ENCODE assay signal across 1 cellular context in genomic region chr3:13027154-13027553, GRCh38.
A peak's percentile ranks its signal among the peaks of the same experiment; 100 is the strongest.
TF ChIP-seq lines count a peak whose summit lies in the region.

No MANE protein-coding gene starts in this region.

TF ChIP-seq in K562, 482 proteins besides CTCF, POLR2A, EP300 and RAD21 (continued from another document):
- peak in 1 of 3 experiments; percentile 31 for TF ChIP-seq YY1 (IDR thresholded peaks at IDR 0.05; ENCODE audit: borderline replicate concordance in 1 of 3, control insufficient read depth in 1 of 3, extremely low read depth in 1 of 3, insufficient read depth in 3 of 3, insufficient read length in 1 of 3, insufficient replicate concordance in 2 of 3, low read depth in 1 of 3, low read length in 2 of 3)
- TF ChIP-seq, protein P1, sequence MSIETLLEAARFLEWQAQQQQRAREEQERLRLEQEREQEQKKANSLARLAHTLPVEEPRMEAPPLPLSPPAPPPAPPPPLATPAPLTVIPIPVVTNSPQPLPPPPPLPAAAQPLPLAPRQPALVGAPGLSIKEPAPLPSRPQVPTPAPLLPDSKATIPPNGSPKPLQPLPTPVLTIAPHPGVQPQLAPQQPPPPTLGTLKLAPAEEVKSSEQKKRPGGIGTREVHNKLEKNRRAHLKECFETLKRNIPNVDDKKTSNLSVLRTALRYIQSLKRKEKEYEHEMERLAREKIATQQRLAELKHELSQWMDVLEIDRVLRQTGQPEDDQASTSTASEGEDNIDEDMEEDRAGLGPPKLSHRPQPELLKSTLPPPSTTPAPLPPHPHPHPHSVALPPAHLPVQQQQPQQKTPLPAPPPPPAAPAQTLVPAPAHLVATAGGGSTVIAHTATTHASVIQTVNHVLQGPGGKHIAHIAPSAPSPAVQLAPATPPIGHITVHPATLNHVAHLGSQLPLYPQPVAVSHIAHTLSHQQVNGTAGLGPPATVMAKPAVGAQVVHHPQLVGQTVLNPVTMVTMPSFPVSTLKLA (conservative IDR thresholded peaks at IDR 0.05), result no peak
- TF ChIP-seq NFIC (IDR thresholded peaks at IDR 0.05), result 0 out of 2 replicates have a peak, but pooled peaks have one; percentile 5
- peak; percentile 60 for TF ChIP-seq SMC3 (conservative IDR thresholded peaks at IDR 0.05; ENCODE audit: insufficient read depth, low read depth, low read length)
- 0 out of 2 replicates have a peak, but pooled peaks have one; percentile 23 for TF ChIP-seq ZBTB1 (CRISPR knock-in tag; IDR thresholded peaks at IDR 0.05; ENCODE audit: borderline replicate concordance, low read depth)
- peak in 1 of 2 experiments; percentile 55; a peak in 1 of 3 replicates for TF ChIP-seq CBX3 (IDR thresholded peaks at IDR 0.05; ENCODE audit: borderline replicate concordance in 1 of 2, low read length in 2 of 2)
- TF ChIP-seq, protein P2, sequence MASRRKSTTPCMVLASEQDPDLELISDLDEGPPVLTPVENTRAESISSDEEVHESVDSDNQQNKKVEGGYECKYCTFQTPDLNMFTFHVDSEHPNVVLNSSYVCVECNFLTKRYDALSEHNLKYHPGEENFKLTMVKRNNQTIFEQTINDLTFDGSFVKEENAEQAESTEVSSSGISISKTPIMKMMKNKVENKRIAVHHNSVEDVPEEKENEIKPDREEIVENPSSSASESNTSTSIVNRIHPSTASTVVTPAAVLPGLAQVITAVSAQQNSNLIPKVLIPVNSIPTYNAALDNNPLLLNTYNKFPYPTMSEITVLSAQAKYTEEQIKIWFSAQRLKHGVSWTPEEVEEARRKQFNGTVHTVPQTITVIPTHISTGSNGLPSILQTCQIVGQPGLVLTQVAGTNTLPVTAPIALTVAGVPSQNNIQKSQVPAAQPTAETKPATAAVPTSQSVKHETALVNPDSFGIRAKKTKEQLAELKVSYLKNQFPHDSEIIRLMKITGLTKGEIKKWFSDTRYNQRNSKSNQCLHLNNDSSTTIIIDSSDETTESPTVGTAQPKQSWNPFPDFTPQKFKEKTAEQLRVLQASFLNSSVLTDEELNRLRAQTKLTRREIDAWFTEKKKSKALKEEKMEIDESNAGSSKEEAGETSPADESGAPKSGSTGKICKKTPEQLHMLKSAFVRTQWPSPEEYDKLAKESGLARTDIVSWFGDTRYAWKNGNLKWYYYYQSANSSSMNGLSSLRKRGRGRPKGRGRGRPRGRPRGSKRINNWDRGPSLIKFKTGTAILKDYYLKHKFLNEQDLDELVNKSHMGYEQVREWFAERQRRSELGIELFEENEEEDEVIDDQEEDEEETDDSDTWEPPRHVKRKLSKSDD (conservative IDR thresholded peaks at IDR 0.05; ENCODE audit: low read length), result no peak
- TF ChIP-seq DACH1 (IDR thresholded peaks at IDR 0.05; ENCODE audit: partially characterized antibody), result no peak
- TF ChIP-seq, protein P3, sequence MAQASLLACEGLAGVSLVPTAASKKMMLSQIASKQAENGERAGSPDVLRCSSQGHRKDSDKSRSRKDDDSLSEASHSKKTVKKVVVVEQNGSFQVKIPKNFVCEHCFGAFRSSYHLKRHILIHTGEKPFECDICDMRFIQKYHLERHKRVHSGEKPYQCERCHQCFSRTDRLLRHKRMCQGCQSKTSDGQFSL (CRISPR knock-in tag; IDR thresholded peaks at IDR 0.05), result no peak
- TF ChIP-seq, protein P3 (tag; IDR thresholded peaks at IDR 0.05), result no peak
- 0 out of 2 replicates have a peak, but pooled peaks have one; percentile 47 for TF ChIP-seq KLF16 (IDR thresholded peaks at IDR 0.05)
- no peak for TF ChIP-seq ZKSCAN1 (IDR thresholded peaks at IDR 0.05; ENCODE audit: low read depth, low read length)
- no peak for TF ChIP-seq RFX7 (CRISPR knock-in tag; IDR thresholded peaks at IDR 0.05)
- peak; percentile 83 for TF ChIP-seq XRCC5 (IDR thresholded peaks at IDR 0.05; ENCODE audit: low read depth, low read length)
- TF ChIP-seq RNF2 (IDR thresholded peaks at IDR 0.05), result no peak
- peak in 1 of 2 experiments; percentile 58; a peak in 1 of 4 replicates for TF ChIP-seq RCOR1 (IDR thresholded peaks at IDR 0.05; ENCODE audit: borderline replicate concordance in 1 of 2, low read depth in 2 of 2, low read length in 2 of 2)
- 0 out of 2 replicates have a peak, but pooled peaks have one; percentile 21 for TF ChIP-seq GABPB1 (CRISPR knock-in tag; IDR thresholded peaks at IDR 0.05)
- TF ChIP-seq ZNF507 (tag; conservative IDR thresholded peaks at IDR 0.05), result no peak
- TF ChIP-seq CBX5 (IDR thresholded peaks at IDR 0.05; ENCODE audit: borderline replicate concordance, low read depth), result no peak
- 0 out of 2 replicates have a peak, but pooled peaks have one; percentile 13 for TF ChIP-seq ATF7 (IDR thresholded peaks at IDR 0.05)
- no peak for TF ChIP-seq JUN (IDR thresholded peaks at IDR 0.05; ENCODE audit: borderline replicate concordance, low read depth, low read length)
- no peak for TF ChIP-seq JUN (CRISPR knock-in tag; IDR thresholded peaks at IDR 0.05; ENCODE audit: borderline replicate concordance)
- peak; percentile 29; the same call in 1 of the 2 replicates for TF ChIP-seq MTA3 (IDR thresholded peaks at IDR 0.05; ENCODE audit: borderline replicate concordance)
- TF ChIP-seq JUND (IDR thresholded peaks at IDR 0.05; ENCODE audit: borderline replicate concordance, low read depth, low read length), result peak; percentile 28; the same call in 1 of the 2 replicates
- TF ChIP-seq JUND (tag; IDR thresholded peaks at IDR 0.05; ENCODE audit: borderline replicate concordance, low read depth, low read length), result no peak; the same call in 2 of the 3 replicates
- 0 out of 2 replicates have a peak, but pooled peaks have one; percentile 12 for TF ChIP-seq NCOA1 (IDR thresholded peaks at IDR 0.05; ENCODE audit: low read depth)
- TF ChIP-seq ZFP36 (IDR thresholded peaks at IDR 0.05; ENCODE audit: low read depth, low read length, partially characterized antibody), result peak; percentile 50
- TF ChIP-seq CHD1 (IDR thresholded peaks at IDR 0.05; ENCODE audit: low read length), result no peak
- 0 out of 4 replicates have a peak, but pooled peaks of 1 of the 2 experiments have one; percentile 25 for TF ChIP-seq SRF (CRISPR knock-in tag; IDR thresholded peaks at IDR 0.05)
- TF ChIP-seq, protein P4, sequence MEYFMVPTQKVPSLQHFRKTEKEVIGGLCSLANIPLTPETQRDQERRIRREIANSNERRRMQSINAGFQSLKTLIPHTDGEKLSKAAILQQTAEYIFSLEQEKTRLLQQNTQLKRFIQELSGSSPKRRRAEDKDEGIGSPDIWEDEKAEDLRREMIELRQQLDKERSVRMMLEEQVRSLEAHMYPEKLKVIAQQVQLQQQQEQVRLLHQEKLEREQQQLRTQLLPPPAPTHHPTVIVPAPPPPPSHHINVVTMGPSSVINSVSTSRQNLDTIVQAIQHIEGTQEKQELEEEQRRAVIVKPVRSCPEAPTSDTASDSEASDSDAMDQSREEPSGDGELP (CRISPR knock-in tag; IDR thresholded peaks at IDR 0.05; ENCODE audit: borderline replicate concordance), result peak; percentile 44; the same call in 1 of the 2 replicates
- TF ChIP-seq HNRNPLL (IDR thresholded peaks at IDR 0.05; ENCODE audit: low read depth, low read length, poor library complexity, severe bottlenecking), result no peak
- 0 out of 2 replicates have a peak, but pooled peaks have one; percentile 37 for TF ChIP-seq CTBP1 (IDR thresholded peaks at IDR 0.05; ENCODE audit: borderline replicate concordance)
- no peak for TF ChIP-seq TAL1 (IDR thresholded peaks at IDR 0.05)
- peak; percentile 35 for TF ChIP-seq NEUROD1 (IDR thresholded peaks at IDR 0.05; ENCODE audit: borderline replicate concordance, low read depth, low read length, partially characterized antibody)
- TF ChIP-seq SMARCA5 (IDR thresholded peaks at IDR 0.05), result 0 out of 2 replicates have a peak, but pooled peaks have one; percentile 17
- TF ChIP-seq, protein P5, sequence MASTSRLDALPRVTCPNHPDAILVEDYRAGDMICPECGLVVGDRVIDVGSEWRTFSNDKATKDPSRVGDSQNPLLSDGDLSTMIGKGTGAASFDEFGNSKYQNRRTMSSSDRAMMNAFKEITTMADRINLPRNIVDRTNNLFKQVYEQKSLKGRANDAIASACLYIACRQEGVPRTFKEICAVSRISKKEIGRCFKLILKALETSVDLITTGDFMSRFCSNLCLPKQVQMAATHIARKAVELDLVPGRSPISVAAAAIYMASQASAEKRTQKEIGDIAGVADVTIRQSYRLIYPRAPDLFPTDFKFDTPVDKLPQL (IDR thresholded peaks at IDR 0.05; ENCODE audit: extremely low read depth, insufficient read length), result no peak
- peak; percentile 27; the same call in 1 of the 2 replicates for TF ChIP-seq RB1 (IDR thresholded peaks at IDR 0.05; ENCODE audit: low read depth)
- TF ChIP-seq NR2C2 (CRISPR knock-in tag; IDR thresholded peaks at IDR 0.05), result no peak
- TF ChIP-seq NR2C2 (tag; IDR thresholded peaks at IDR 0.05), result no peak
- TF ChIP-seq ZNF589 (CRISPR knock-in tag; IDR thresholded peaks at IDR 0.05; ENCODE audit: low read depth), result no peak
- no peak for TF ChIP-seq HMG20A (CRISPR knock-in tag; conservative IDR thresholded peaks at IDR 0.05)
- TF ChIP-seq PKNOX1 (IDR thresholded peaks at IDR 0.05), result no peak
- TF ChIP-seq MAZ (CRISPR knock-in tag; conservative IDR thresholded peaks at IDR 0.05 in 1 of 2, IDR thresholded peaks at IDR 0.05 in 1 of 2), result 0 out of 4 replicates have a peak, but pooled peaks of 1 of the 2 experiments have one; percentile 39
- no peak for TF ChIP-seq ZNF311 (CRISPR knock-in tag; IDR thresholded peaks at IDR 0.05)
